In genomic region chr6:17972074-17972966, GRCh38 we compare ENCODE assay signal across 13 cellular contexts. TPM values are rescaled to one million over a fixed set of nuclear protein-coding genes. Genes with fewer than 3 reads are reported as not detected.
DNase-seq lines count a peak whose midpoint lies in the region; FAIRE-seq and TF ChIP-seq lines count a peak whose summit lies in the region.
"Had no signal": no experiment of that assay in that cellular context is flagged by ENCODE, and none has a peak within 500 bp of the region (broad histone marks: within the 10 kb centered on the region; RNA-seq: fewer than 3 reads in every experiment).

No MANE protein-coding gene starts in this region.

- intact Hi-C loops in mammary epithelial cell (cut with micrococcal nuclease), result no loop called here

- peak; percentile 44 for FAIRE-seq in keratinocyte (lab: Jason Lieb, UNC)
- FAIRE-seq in small intestine (lab: Jason Lieb, UNC), result no peak

- H3K27ac ChIP-seq in HUES48 (ENCODE audit: low read depth, low read length), result peak overlapping the region; percentile 1
- H3K27ac ChIP-seq in mammary epithelial cell (ENCODE audit: insufficient read depth, low read depth, low read length), result peak overlapping the region; percentile 44
- H3K27ac ChIP-seq in keratinocyte (ENCODE audit: control insufficient read depth, insufficient read depth, low read length), result peak overlapping the region; percentile 77
- peak overlapping the region; percentile 10 for H3K27ac ChIP-seq in skeletal muscle tissue (ENCODE audit: low read depth, low read length)
- H3K27ac ChIP-seq in small intestine (ENCODE audit: low read depth in 1 of 2, low read length in 1 of 2), result no peak overlapping the region

- no peaks in the 10 kb centered on the region for H3K9me3 ChIP-seq in HUES48 (ENCODE audit: control insufficient read depth, insufficient read depth, low read length)
- no peaks in the 10 kb centered on the region for H3K9me3 ChIP-seq in mammary epithelial cell (replicated peaks; ENCODE audit: insufficient read depth, low read length)
- H3K9me3 ChIP-seq in keratinocyte (ENCODE audit: control insufficient read depth, low read depth, low read length), result no peaks in the 10 kb centered on the region
- no peaks in the 10 kb centered on the region for H3K9me3 ChIP-seq in skeletal muscle tissue (ENCODE audit: control insufficient read depth in 3 of 3, low read length in 3 of 3)
- H3K9me3 ChIP-seq in small intestine (ENCODE audit: control insufficient read depth, low read depth), result no peaks in the 10 kb centered on the region

- no peaks in the 10 kb centered on the region for H4K20me1 ChIP-seq in mammary epithelial cell (ENCODE audit: insufficient read depth, low read length)
- peaks cover 11% of the 10 kb centered on the region for H4K20me1 ChIP-seq in keratinocyte (ENCODE audit: control insufficient read depth, extremely low read depth, insufficient read depth, low read length)

- H3K4me3 ChIP-seq in HUES48 (ENCODE audit: low read depth, low read length) (no peak overlapping the region), mammary epithelial cell (replicated peaks in 1 of 3; ENCODE audit: insufficient read depth in 1 of 3, low read depth in 2 of 3, low read length in 3 of 3) (no peak overlapping the region), keratinocyte (ENCODE audit: control insufficient read depth in 2 of 3, extremely low read depth in 1 of 3, insufficient read depth in 2 of 3, low read depth in 1 of 3, low read length in 3 of 3) (peak overlapping the region in 2 of 3 experiments; percentile 7 to 39), skeletal muscle tissue (ENCODE audit: low read length in 3 of 3) (peak overlapping the region in 1 of 3 donors; percentile 22), small intestine (ENCODE audit: low read depth in 1 of 2, low read length in 2 of 2) (no peak overlapping the region)

- H3K9ac ChIP-seq in HUES48 (ENCODE audit: low read depth, low read length) (no peak overlapping the region), mammary epithelial cell (ENCODE audit: insufficient read depth, low read length) (no peak overlapping the region), keratinocyte (ENCODE audit: control insufficient read depth, extremely low read depth, insufficient read depth, low read length) (peak overlapping the region; percentile 26), skeletal muscle tissue (ENCODE audit: low read depth in 1 of 3, low read length in 3 of 3) (no peak overlapping the region)

- TF ChIP-seq CTCF in mammary epithelial cell (conservative IDR thresholded peaks at IDR 0.05 in 1 of 2, IDR thresholded peaks at IDR 0.05 in 1 of 2; ENCODE audit: extremely low read depth in 1 of 2, insufficient read depth in 1 of 2, low read depth in 1 of 2, low read length in 2 of 2), result no peak
- TF ChIP-seq CTCF in keratinocyte (optimal IDR thresholded peaks at IDR 0.05 in 1 of 3, IDR thresholded peaks at IDR 0.05 in 1 of 3, conservative IDR thresholded peaks at IDR 0.05 in 1 of 3; ENCODE audit: extremely low read depth in 1 of 3, insufficient read depth in 2 of 3, low read length in 3 of 3), result no peak

- BruUV-seq in mammary epithelial cell (replicated peaks; lab: Mats Ljungman, UMichigan), result no TSS peak

- H3K9me1 ChIP-seq in keratinocyte (ENCODE audit: control insufficient read depth, extremely low read depth, insufficient read depth, low read length), result peaks cover 2% of the 10 kb centered on the region

- no peak for DNase-seq in mammary epithelial cell
- no peak for DNase-seq in keratinocyte (ENCODE audit: low read depth, low spot score)
- no peak for DNase-seq in DMS79 (lab: John Stamatoyannopoulos, UW)
- no peak for DNase-seq in KG1 (lab: John Stamatoyannopoulos, UW)
- no peak for DNase-seq in small intestine
- DNase-seq in NCI-H774 (lab: John Stamatoyannopoulos, UW), result no peak
- DNase-seq: COR-L47; H7; Kasumi-1; stimulated activated CD4-positive, alpha-beta T cell treated with anti-CD3 and anti-CD28 coated beads, Interleukin-1b, Interleukin-23, amount 100 ng/mL, for 48 hours; stimulated activated naive B cell treated with anti-CD40 and anti-IgM and Interleukin-4, amounts not matched to agents 10 μg/mL and 1 μg/mL and 100 μg/mL, for 72 hours had no signal

- H3K36me3 ChIP-seq in HUES48 (ENCODE audit: control insufficient read depth, insufficient read depth, low read length) (no peaks in the 10 kb centered on the region), mammary epithelial cell (ENCODE audit: insufficient read depth, low read length) (peaks cover 3% of the 10 kb centered on the region), keratinocyte (ENCODE audit: control insufficient read depth in 2 of 2, extremely low read depth in 1 of 2, insufficient read depth in 2 of 2, low read length in 2 of 2) (peaks cover 0 to 11% of the 10 kb centered on the region in 2 experiments), skeletal muscle tissue (ENCODE audit: control insufficient read depth in 3 of 3, insufficient read depth in 3 of 3, low read length in 3 of 3) (no peaks in the 10 kb centered on the region), small intestine (ENCODE audit: control insufficient read depth in 2 of 2, insufficient read depth in 2 of 2, low read length in 2 of 2) (no peaks in the 10 kb centered on the region)

- WGBS in mammary epithelial cell (ENCODE audit: low coverage, missing lambda C conversion rate), result 87% methylated on average over 7 of the region's 7 CpGs
- WGBS in small intestine, 3 donors, result 71 to 87% (median 78%) methylated on average over 7 of the region's 7 CpGs

- dilution Hi-C loops in mammary epithelial cell (cut with HindIII; ENCODE audit: low sequenced_read_pairs), result loop anchor here (10.0 kb wide), 1 partner anchor 52 kb away; no protein-coding TSS in a partner anchor
- dilution Hi-C loops in keratinocyte (cut with MboI; ENCODE audit: extremely low pct_ligation_motif_present, low sequenced_read_pairs), result no loop called here

- H3K79me2 ChIP-seq in mammary epithelial cell (ENCODE audit: insufficient read depth, low read length), result peaks cover 93% of the 10 kb centered on the region
- peaks cover 93% of the 10 kb centered on the region for H3K79me2 ChIP-seq in keratinocyte (ENCODE audit: control insufficient read depth, insufficient read depth, low read length)

- CTCF ChIA-PET in mammary epithelial cell (lab: Charles Lee; ENCODE audit: low non-redundant PET), result interaction anchor here (0.8 kb wide), 1 partner anchor 146 kb away, joined by 6 read pairs; no protein-coding TSS in a partner anchor

- peaks cover 38% of the 10 kb centered on the region for H3K4me1 ChIP-seq in HUES48 (ENCODE audit: control insufficient read depth, insufficient read depth, low read length)
- peaks cover 50% of the 10 kb centered on the region for H3K4me1 ChIP-seq in mammary epithelial cell (ENCODE audit: insufficient read depth, low read length)
- H3K4me1 ChIP-seq in keratinocyte (ENCODE audit: control insufficient read depth, extremely low read depth, insufficient read depth, low read length), result peaks cover 54% of the 10 kb centered on the region
- peaks cover 46 to 51% (median 48%) of the 10 kb centered on the region in 3 donors for H3K4me1 ChIP-seq in skeletal muscle tissue (ENCODE audit: control insufficient read depth in 3 of 3, insufficient read depth in 3 of 3, low read length in 3 of 3)
- H3K4me1 ChIP-seq in small intestine (ENCODE audit: control insufficient read depth in 2 of 2, insufficient read depth in 1 of 2, low read depth in 1 of 2, low read length in 1 of 2), result peaks cover 2 to 4% of the 10 kb centered on the region in 2 donors

- in situ Hi-C loops in mammary epithelial cell (cut with MboI; ENCODE audit: low sequenced_read_pairs in 2 of 2), result no loop called here

- H2AFZ ChIP-seq in mammary epithelial cell (ENCODE audit: low read depth, low read length) (no peak overlapping the region), keratinocyte (ENCODE audit: control insufficient read depth, low read length) (no peak overlapping the region)

- H3K4me2 ChIP-seq in mammary epithelial cell (ENCODE audit: insufficient read depth, low read depth, low read length) (peak overlapping the region; percentile 40), keratinocyte (ENCODE audit: control insufficient read depth, extremely low read depth, insufficient read depth, low read depth, low read length) (peak overlapping the region; percentile 63)

- H3K27me3 ChIP-seq in HUES48 (ENCODE audit: control insufficient read depth, insufficient read depth, low read length), result no peaks in the 10 kb centered on the region
- no peaks in the 10 kb centered on the region for H3K27me3 ChIP-seq in mammary epithelial cell (ENCODE audit: insufficient read depth, low read length)
- H3K27me3 ChIP-seq in keratinocyte (ENCODE audit: control insufficient read depth, extremely low read depth, insufficient read depth, low read length), result no peaks in the 10 kb centered on the region
- H3K27me3 ChIP-seq in skeletal muscle tissue (ENCODE audit: control insufficient read depth in 3 of 3, insufficient read depth in 3 of 3, low read length in 3 of 3), result no peaks in the 10 kb centered on the region
- H3K27me3 ChIP-seq in small intestine (ENCODE audit: control insufficient read depth in 2 of 2, insufficient read depth in 2 of 2, low read length in 2 of 2), result no peaks in the 10 kb centered on the region

RNA-seq across cellular contexts. Expression of gene KIF13A, which starts 15.1 kb away (rescaled TPM):
- total RNA-seq in mammary epithelial cell (10 to 100 TPM; 71.2 to 85.5 TPM), skeletal muscle tissue (44.9 TPM)
- polyA plus RNA-seq in mammary epithelial cell (36.9 TPM), keratinocyte (90.1 to 106 TPM (median 96.2 TPM) in 3 replicates), small intestine (10 to 100 TPM; 28.0 to 34.9 (median 29.5) TPM)
- polyA minus RNA-seq in mammary epithelial cell (69.5 TPM), keratinocyte (87.5 to 126 TPM (median 106 TPM) in 3 replicates)
- 40.6 TPM for polyA plus RNA-seq in keratinocyte (2011; ENCODE audit: low read depth)
- 81.7 and 104 TPM in 2 replicates for polyA plus RNA-seq in keratinocyte (2011; cell fraction: cytosol; rRNA removed)
- 149 and 161 TPM in 2 replicates for polyA plus RNA-seq in keratinocyte (2011; cell fraction: nucleus; rRNA removed)
- 51.2 and 90.2 TPM in 2 replicates for polyA plus RNA-seq in keratinocyte (2012; ENCODE audit: low replicate concordance)
- 73.3 TPM for polyA minus RNA-seq in keratinocyte (2011; cell fraction: cytosol; rRNA and poly(A)+ RNA removed)
- 171 and 308 TPM in 2 replicates for polyA minus RNA-seq in keratinocyte (2011; cell fraction: nucleus; rRNA and poly(A)+ RNA removed)

Comparison
In these comparisons a context has a peak if more than half of its experiments do, and no peak if none do; other contexts are left out.
1. H3K27ac ChIP-seq: peak in HUES48 (single experiment), mammary epithelial cell (single experiment), keratinocyte (single experiment) and skeletal muscle tissue (single experiment); none in small intestine (0 of 2).
2. H3K4me3 ChIP-seq: peak in keratinocyte (2 of 3); none in HUES48 (single experiment), mammary epithelial cell (0 of 3) and small intestine (0 of 2).